Comparison of ENCODE assay signal across 8 cellular contexts in genomic region chr2:170973492-170974303, GRCh38. TPM values are rescaled to one million over a fixed set of nuclear protein-coding genes. Genes with fewer than 3 reads are reported as not detected.
A peak's percentile ranks its signal among the peaks of the same experiment; 100 is the strongest.
DNase-seq lines count a peak whose midpoint lies in the region; ATAC-seq and FAIRE-seq lines count a peak whose summit lies in the region.

No MANE protein-coding gene starts in this region.

- H3K27me3 ChIP-seq in neuronal stem cell (ENCODE audit: control insufficient read depth in 3 of 3, insufficient read depth in 3 of 3, low read depth in 1 of 3, low read length in 3 of 3), result no peaks in the 10 kb centered on the region

- H3K79me1 ChIP-seq in neuronal stem cell (ENCODE audit: low read depth, low read length), result no peaks in the 10 kb centered on the region

- H3K14ac ChIP-seq in neuronal stem cell (ENCODE audit: low read length), result peak overlapping the region; percentile 77

- peaks cover 0 to 4% of the 10 kb centered on the region in 2 donors for H3K36me3 ChIP-seq in neuronal stem cell (replicated peaks in 1 of 2; ENCODE audit: control insufficient read depth in 2 of 2, insufficient read depth in 2 of 2, low read length in 2 of 2)

- H3K4ac ChIP-seq in neuronal stem cell (ENCODE audit: low read length), result peak overlapping the region; percentile 56

- peak overlapping the region; percentile 75 for H3K23ac ChIP-seq in neuronal stem cell (ENCODE audit: low read depth, low read length, poor library complexity)

- WGBS in neuronal stem cell (ENCODE audit: extremely low coverage in 2 of 2, insufficient read length in 2 of 2, insufficient replicate concordance in 1 of 2), 2 donors, result no CpG with 5 or more reads among the region's 67 CpGs

- no peak overlapping the region for H4K8ac ChIP-seq in neuronal stem cell (ENCODE audit: low read depth, low read length)

- FAIRE-seq in frontal cortex (lab: Jason Lieb, UNC), result no peak

- DNase-seq in Daoy (ENCODE audit: low read depth) (peak; percentile 89), SHP77 (lab: John Stamatoyannopoulos, UW) (peak; percentile 46 to 55), frontal cortex (ENCODE audit: low spot score in 2 of 2) (peak; percentile 93 to 98), neuronal stem cell (ENCODE audit: low spot score) (peak; percentile 79), stromal cell of bone marrow (ENCODE audit: low read depth) (peak; percentile 49)
- peak; percentile 78 for DNase-seq in Jurkat, Clone E6-1 (ENCODE audit: low read depth, low spot score)
- peak; percentile 82 for DNase-seq in activated gamma-delta T cell treated with anti-CD3 and anti-CD28 coated beads, Interleukin-2, amount 50 U/mL, for 16 hours (ENCODE audit: low read depth)

- peak overlapping the region; percentile 97 for H3K18ac ChIP-seq in neuronal stem cell (ENCODE audit: low read length)

- peak overlapping the region; percentile 56 for H3K9ac ChIP-seq in neuronal stem cell (ENCODE audit: low read depth, low read length, poor library complexity)

- no peak overlapping the region for H3K27ac ChIP-seq in neuronal stem cell (replicated peaks; ENCODE audit: low read length)

- H2AFZ ChIP-seq in neuronal stem cell (ENCODE audit: low read length), result peak overlapping the region; percentile 99

- no peaks in the 10 kb centered on the region for H3K9me3 ChIP-seq in neuronal stem cell (replicated peaks in 1 of 2; ENCODE audit: control insufficient read depth in 2 of 2, insufficient read depth in 1 of 2, low read depth in 1 of 2, low read length in 2 of 2)

- no peak overlapping the region for H4K91ac ChIP-seq in neuronal stem cell (ENCODE audit: low read depth, low read length, poor library complexity)

- H2BK120ac ChIP-seq in neuronal stem cell (ENCODE audit: low read depth, low read length), result peak overlapping the region; percentile 14

- H2AK5ac ChIP-seq in neuronal stem cell (ENCODE audit: low read depth, low read length), result peak overlapping the region; percentile 58

- peak overlapping the region; percentile 86 for H2BK15ac ChIP-seq in neuronal stem cell (ENCODE audit: low read length)

- H3K4me2 ChIP-seq in neuronal stem cell (ENCODE audit: insufficient read depth, low read length, poor library complexity, severe bottlenecking), result peak overlapping the region; percentile 67

- H2BK5ac ChIP-seq in neuronal stem cell (ENCODE audit: low read length), result no peak overlapping the region

- ATAC-seq in GM21619 (IDR thresholded peaks at IDR 0.05; ENCODE audit: unreplicated experiment), result peak; percentile 91

- no peaks in the 10 kb centered on the region for H3K4me1 ChIP-seq in neuronal stem cell (ENCODE audit: control insufficient read depth in 2 of 2, insufficient read depth in 1 of 2, low read depth in 1 of 2, low read length in 2 of 2)

- H2BK12ac ChIP-seq in neuronal stem cell (ENCODE audit: low read length), result peak overlapping the region; percentile 2

- H3K4me3 ChIP-seq in Jurkat, Clone E6-1 (ENCODE audit: low read length), result peak overlapping the region; percentile 63
- H3K4me3 ChIP-seq in neuronal stem cell (ENCODE audit: low read length in 2 of 2), result peak overlapping the region; percentile 34 to 70

RNA-seq across cellular contexts. Expression of gene GORASP2, which starts 44.6 kb away (rescaled TPM):
- 34.2 and 43.3 TPM in 2 replicates for total RNA-seq in Daoy (2014; rRNA removed; shearing (Covaris generic))
- polyA plus RNA-seq in Jurkat, Clone E6-1 (2012; ENCODE audit: insufficient read depth, insufficient read length), result 74.3 TPM
- 21.6 TPM for total RNA-seq in frontal cortex
- 92.1 TPM for polyA plus RNA-seq in neuronal stem cell (2013, experiment 1 of 2)
- 89.3 TPM for polyA plus RNA-seq in neuronal stem cell (2013, experiment 2 of 2)
